20 cellular contexts compared by ENCODE assay signal in genomic region chr14:75915063-75915462, GRCh38.
A peak's percentile ranks its signal among the peaks of the same experiment; 100 is the strongest.
DNase-seq lines count a peak whose midpoint lies in the region; ATAC-seq, FAIRE-seq and TF ChIP-seq lines count a peak whose summit lies in the region.
"Had no signal": no experiment of that assay in that cellular context is flagged by ENCODE, and none has a peak within 500 bp of the region (broad histone marks: within the 10 kb centered on the region; RNA-seq: fewer than 3 reads in every experiment).

No MANE protein-coding gene starts in this region.

- BruUV-seq in endothelial cell of umbilical vein (replicated peaks; lab: Mats Ljungman, UMichigan): no TSS peak

- CTCF ChIA-PET in endothelial cell of umbilical vein (lab: Charles Lee): no interaction called here

- no peak overlapping the region for H3K4me2 ChIP-seq in endothelial cell of umbilical vein (ENCODE audit: insufficient read depth, low read length)
- H3K4me2 ChIP-seq: GM23338 had no signal

- intact Hi-C loops in endothelial cell of umbilical vein (cut with micrococcal nuclease): no loop called here

- H4K20me1 ChIP-seq in endothelial cell of umbilical vein (replicated peaks; ENCODE audit: control insufficient read depth, extremely low read depth, insufficient read depth, low read length): no peaks in the 10 kb centered on the region

- H3K4me1 ChIP-seq in endothelial cell of umbilical vein (ENCODE audit: control insufficient read depth, extremely low read depth, insufficient read depth, low read length): peaks cover 3% of the 10 kb centered on the region

- H3K27me3 ChIP-seq in endothelial cell of umbilical vein (ENCODE audit: control insufficient read depth in 2 of 2, insufficient read depth in 2 of 2, low read length in 2 of 2): no peaks in the 10 kb centered on the region

- H3K9ac ChIP-seq in endothelial cell of umbilical vein (replicated peaks; ENCODE audit: extremely low read depth, insufficient read depth, low read length): no peak overlapping the region

- no peak for TF ChIP-seq RAD21 in Ishikawa (IDR thresholded peaks at IDR 0.05; ENCODE audit: low read depth)

- ATAC-seq in HG03039 (IDR thresholded peaks at IDR 0.05; ENCODE audit: unreplicated experiment) (no peak), HG02973 (IDR thresholded peaks at IDR 0.05; ENCODE audit: unreplicated experiment) (no peak)
- ATAC-seq: GM23338 had no signal

- no peak for TF ChIP-seq POLR2A in endothelial cell of umbilical vein (IDR thresholded peaks at IDR 0.05; ENCODE audit: low read depth, low read length)

- POLR2A ChIA-PET in endothelial cell of umbilical vein (lab: Charles Lee): interaction anchor here (0.7 kb wide), 1 partner anchor 381 kb away, joined by 4 read pairs; no protein-coding TSS in a partner anchor

- no peaks in the 10 kb centered on the region for H3K79me2 ChIP-seq in endothelial cell of umbilical vein (ENCODE audit: control insufficient read depth, insufficient read depth, low read length)

- H3K9me1 ChIP-seq in endothelial cell of umbilical vein (replicated peaks; ENCODE audit: control insufficient read depth, extremely low read depth, insufficient read depth, low read length): no peaks in the 10 kb centered on the region

- no peak overlapping the region for H2AFZ ChIP-seq in endothelial cell of umbilical vein (ENCODE audit: low read depth, low read length)
- H2AFZ ChIP-seq: GM23338 had no signal

- no peak for TF ChIP-seq CTCF in endothelial cell of umbilical vein (IDR thresholded peaks at IDR 0.05; ENCODE audit: extremely low read depth in 1 of 2, insufficient read depth in 1 of 2, low read depth in 1 of 2, low read length in 2 of 2)
- no peak for TF ChIP-seq CTCF in type B pancreatic cell (conservative IDR thresholded peaks at IDR 0.05)

- H3K4me1 Mint-ChIP-seq in type B pancreatic cell (ENCODE audit: unreplicated experiment): peaks cover 43% of the 10 kb centered on the region

- H3K36me3 Mint-ChIP-seq in type B pancreatic cell: peaks cover 10% of the 10 kb centered on the region

- FAIRE-seq in endothelial cell of umbilical vein (lab: Jason Lieb, UNC): peak; percentile 18
- FAIRE-seq: A204.1, GM12892, GM18507 had no signal

- H3K9me3 ChIP-seq in endothelial cell of umbilical vein (replicated peaks; ENCODE audit: control insufficient read depth, insufficient read depth, low read length): no peaks in the 10 kb centered on the region

- H3K36me3 ChIP-seq in endothelial cell of umbilical vein (ENCODE audit: control insufficient read depth in 2 of 2, extremely low read depth in 1 of 2, insufficient read depth in 2 of 2, low read length in 2 of 2): no peaks in the 10 kb centered on the region

- no peak for TF ChIP-seq EP300 in Ishikawa (IDR thresholded peaks at IDR 0.05; ENCODE audit: borderline replicate concordance)

- H3K27me3 Mint-ChIP-seq in type B pancreatic cell: no peaks in the 10 kb centered on the region
- H3K27me3 Mint-ChIP-seq: CD4-positive, alpha-beta T cell had no signal

- dilution Hi-C loops in endothelial cell of umbilical vein (cut with MboI; ENCODE audit: extremely low pct_ligation_motif_present, low sequenced_read_pairs): no loop called here

- H3K9me3 Mint-ChIP-seq in type B pancreatic cell: peaks cover 5% of the 10 kb centered on the region
- H3K9me3 Mint-ChIP-seq: CD4-positive, alpha-beta T cell; GM23338 had no signal

- peak overlapping the region; percentile 60 for H3K27ac Mint-ChIP-seq in type B pancreatic cell
- H3K27ac Mint-ChIP-seq: CD4-positive, alpha-beta T cell; GM23338 had no signal

- H3K27ac ChIP-seq in endothelial cell of umbilical vein (ENCODE audit: insufficient read depth, low read depth, low read length): no peak overlapping the region

- no peak overlapping the region for H3K4me3 ChIP-seq in endothelial cell of umbilical vein (replicated peaks in 1 of 3; ENCODE audit: insufficient read depth in 1 of 3, low read depth in 1 of 3, low read length in 3 of 3)
- H3K4me3 ChIP-seq: GM23338 had no signal

- peak; percentile 66 for DNase-seq in NCI-H2171 treated with DMSO at 0.1 percent for 48 hours (lab: John Stamatoyannopoulos, UW)
- no peak for DNase-seq in NCI-H2171 (lab: John Stamatoyannopoulos, UW)
- no peak for DNase-seq in endothelial cell of umbilical vein (ENCODE audit: low read depth, low spot score)
- DNase-seq in type B pancreatic cell (ENCODE audit: extremely low spot score, unreplicated experiment): no peak
- DNase-seq: CD4-positive, alpha-beta T cell; HCEC 1CT; Karpas-422; NCI-H1417 treated with DMSO at 0.1 percent for 48 hours; NCI-H187 treated with DMSO at 0.1 percent for 48 hours; NCI-H524; NCI-H82; RPMI8226; SIG-M5 had no signal

- H3K4me3 Mint-ChIP-seq in type B pancreatic cell: peak overlapping the region; percentile 6
- H3K4me3 Mint-ChIP-seq: CD4-positive, alpha-beta T cell; GM23338 had no signal

TF ChIP-seq in Ishikawa, 13 proteins besides CTCF, POLR2A, EP300 and RAD21:
- TF ChIP-seq TEAD4 (IDR thresholded peaks at IDR 0.05) (no peak), CEBPB (IDR thresholded peaks at IDR 0.05) (peak; percentile 55)

TF ChIP-seq in endothelial cell of umbilical vein, 7 proteins besides CTCF, POLR2A, EP300 and RAD21:
- TF ChIP-seq POLR2AphosphoS5 (IDR thresholded peaks at IDR 0.05; ENCODE audit: insufficient read depth, low read depth, low read length) (no peak), EZH2 (IDR thresholded peaks at IDR 0.05; ENCODE audit: borderline replicate concordance, low read depth, low read length, severe bottlenecking) (no peak), JUN (IDR thresholded peaks at IDR 0.05; ENCODE audit: borderline replicate concordance, insufficient read depth, insufficient read length, low read depth) (no peak), MAX (IDR thresholded peaks at IDR 0.05; ENCODE audit: insufficient read depth, insufficient read length) (no peak)
